Comparison of ENCODE assay signal across 9 cellular contexts in the genomic region with DNA sequence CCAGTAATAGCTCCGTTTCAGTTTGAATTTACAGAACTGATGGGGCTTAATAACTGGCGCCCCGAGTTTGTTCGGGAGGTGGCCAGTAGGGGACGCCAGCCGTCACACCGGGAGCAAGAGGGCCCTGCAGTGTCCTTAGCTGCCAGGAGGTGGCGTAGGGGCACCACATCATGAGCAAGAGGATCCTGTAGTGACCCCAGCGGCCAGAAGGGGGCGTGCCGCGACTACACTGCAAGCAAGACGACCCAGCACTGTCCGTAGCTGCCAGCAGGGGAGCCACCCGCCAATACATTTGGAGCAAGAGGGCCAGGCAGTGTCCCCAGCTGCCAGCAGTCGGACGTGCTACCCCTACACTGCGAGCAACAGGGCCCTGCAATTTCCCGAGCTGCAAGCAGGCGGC.
A peak's percentile ranks its signal among the peaks of the same experiment; 100 is the strongest.
DNase-seq lines count a peak whose midpoint lies in the region; ATAC-seq and TF ChIP-seq lines count a peak whose summit lies in the region.
"Had no signal": no experiment of that assay in that cellular context is flagged by ENCODE, and none has a peak within 500 bp of the region (broad histone marks: within the 10 kb centered on the region; RNA-seq: fewer than 3 reads in every experiment).

No MANE protein-coding gene starts in this region.

- peak; percentile 51 for ATAC-seq in activated CD8-positive, alpha-beta T cell treated with anti-CD3 and anti-CD28 coated beads, Interleukin-2, amount 10 ng/mL, durations not matched to agents 7 days and 5 days
- ATAC-seq in psoas muscle (peak in 1 of 4 donors; percentile 73), HG03571 (IDR thresholded peaks at IDR 0.05; ENCODE audit: unreplicated experiment) (no peak)

- peak; percentile 4 for DNase-seq in activated CD4-positive, CD25-positive, alpha-beta regulatory T cell treated with anti-CD3 and anti-CD28 coated beads, Interleukin-2, amount 50 U/mL, for 16 hours (ENCODE audit: low read depth, low spot score)
- no peak for DNase-seq in activated CD4-positive, CD25-positive, alpha-beta regulatory T cell (lab: John Stamatoyannopoulos, UW)
- DNase-seq in activated CD8-positive, alpha-beta T cell treated with anti-CD3 and anti-CD28 coated beads, Interleukin-2, amount 10 ng/mL, durations not matched to agents 7 days and 5 days, result peak; percentile 73
- DNase-seq in esophagus muscularis mucosa (ENCODE audit: extremely low spot score) (no peak), psoas muscle (peak; percentile 48 to 69), Kasumi-1 (lab: John Stamatoyannopoulos, UW) (no peak), NCI-H187 (lab: John Stamatoyannopoulos, UW) (no peak)

- 69% methylated on average over 4 of the region's 20 CpGs for whole genome bisulfite sequencing in esophagus muscularis mucosa
- WGBS in psoas muscle, 3 donors, result 55 to 67% (median 56%) methylated on average over 19 to 20 of the region's 20 CpGs

- no peak for TF ChIP-seq POLR2A in esophagus muscularis mucosa (IDR thresholded peaks at IDR 0.05; ENCODE audit: low read depth)

- H3K9me3 ChIP-seq in esophagus muscularis mucosa (no peaks in the 10 kb centered on the region), psoas muscle (no peaks in the 10 kb centered on the region)
- H3K9me3 ChIP-seq: A549 had no signal

- H3K9me3 Mint-ChIP-seq in activated CD8-positive, alpha-beta T cell treated with anti-CD3 and anti-CD28 coated beads, Interleukin-2, amount 10 ng/mL, durations not matched to agents 7 days and 5 days (ENCODE audit: insufficient read depth), result no peaks in the 10 kb centered on the region

- POLR2A ChIA-PET in activated CD8-positive, alpha-beta T cell treated with anti-CD3 and anti-CD28 coated beads, Interleukin-2, amount 10 ng/mL, durations not matched to agents 7 days and 5 days (lab: Charles Lee), result no interaction called here

- H3K27ac ChIP-seq in esophagus muscularis mucosa (replicated peaks in 1 of 4), result no peak overlapping the region
- no peak overlapping the region for H3K27ac ChIP-seq in psoas muscle
- H3K27ac ChIP-seq: A549 had no signal

- no peak overlapping the region for H3K4me3 Mint-ChIP-seq in activated CD8-positive, alpha-beta T cell treated with anti-CD3 and anti-CD28 coated beads, Interleukin-2, amount 10 ng/mL, durations not matched to agents 7 days and 5 days

- H3K36me3 Mint-ChIP-seq in activated CD8-positive, alpha-beta T cell treated with anti-CD3 and anti-CD28 coated beads, Interleukin-2, amount 10 ng/mL, durations not matched to agents 7 days and 5 days (ENCODE audit: low read depth), result no peaks in the 10 kb centered on the region

- CTCF ChIA-PET in activated CD8-positive, alpha-beta T cell treated with anti-CD3 and anti-CD28 coated beads, Interleukin-2, amount 10 ng/mL, durations not matched to agents 7 days and 5 days (lab: Charles Lee), result interaction anchor here (1.3 kb wide), 1 partner anchor 59 kb away, joined by 3 read pairs; no protein-coding TSS in a partner anchor

- no peaks in the 10 kb centered on the region for H3K4me1 ChIP-seq in esophagus muscularis mucosa
- no peaks in the 10 kb centered on the region for H3K4me1 ChIP-seq in psoas muscle
- H3K4me1 ChIP-seq: A549 had no signal

- no peaks in the 10 kb centered on the region for H3K27me3 Mint-ChIP-seq in activated CD8-positive, alpha-beta T cell treated with anti-CD3 and anti-CD28 coated beads, Interleukin-2, amount 10 ng/mL, durations not matched to agents 7 days and 5 days (ENCODE audit: low read depth)

- H3K36me3 ChIP-seq in esophagus muscularis mucosa (no peaks in the 10 kb centered on the region), psoas muscle (ENCODE audit: insufficient read depth in 1 of 2, low read depth in 1 of 2) (no peaks in the 10 kb centered on the region)

- TF ChIP-seq EP300 in esophagus muscularis mucosa (IDR thresholded peaks at IDR 0.05), result no peak

- no peaks in the 10 kb centered on the region for H3K4me1 Mint-ChIP-seq in activated CD8-positive, alpha-beta T cell treated with anti-CD3 and anti-CD28 coated beads, Interleukin-2, amount 10 ng/mL, durations not matched to agents 7 days and 5 days (ENCODE audit: low read depth)

- H3K4me3 ChIP-seq in esophagus muscularis mucosa (no peak overlapping the region), psoas muscle (no peak overlapping the region)
- H3K4me3 ChIP-seq: A549 had no signal

- TF ChIP-seq CTCF in esophagus muscularis mucosa (IDR thresholded peaks at IDR 0.05) (peak; percentile 30 to 43 (median 33)), psoas muscle (IDR thresholded peaks at IDR 0.05) (peak; percentile 23)

- intact Hi-C loops in esophagus muscularis mucosa (cut with DNase I), result no loop called here
- intact Hi-C loops in psoas muscle (cut with DNase I), result no loop called here

- no peak overlapping the region for H3K27ac Mint-ChIP-seq in activated CD8-positive, alpha-beta T cell treated with anti-CD3 and anti-CD28 coated beads, Interleukin-2, amount 10 ng/mL, durations not matched to agents 7 days and 5 days

- H3K27me3 ChIP-seq in esophagus muscularis mucosa (peaks cover 0 to 31% (median 0%) of the 10 kb centered on the region in 4 donors), psoas muscle (ENCODE audit: insufficient read depth in 3 of 3, low read length in 2 of 3) (peaks cover 0 to 15% (median 0%) of the 10 kb centered on the region in 3 donors)

Comparison
In these comparisons a context has a peak if more than half of its experiments do, and no peak if none do; other contexts are left out.
1. DNase-seq: peak in activated CD4-positive, CD25-positive, alpha-beta regulatory T cell treated with anti-CD3 and anti-CD28 coated beads, Interleukin-2, amount 50 U/mL, for 16 hours (single experiment), activated CD8-positive, alpha-beta T cell treated with anti-CD3 and anti-CD28 coated beads, Interleukin-2, amount 10 ng/mL, durations not matched to agents 7 days and 5 days (single experiment) and psoas muscle (2 of 2); none in activated CD4-positive, CD25-positive, alpha-beta regulatory T cell (0 of 4), esophagus muscularis mucosa (single experiment), Kasumi-1 (0 of 2) and NCI-H187 (0 of 2).